23 cellular contexts compared by ENCODE assay signal in the genomic region with DNA sequence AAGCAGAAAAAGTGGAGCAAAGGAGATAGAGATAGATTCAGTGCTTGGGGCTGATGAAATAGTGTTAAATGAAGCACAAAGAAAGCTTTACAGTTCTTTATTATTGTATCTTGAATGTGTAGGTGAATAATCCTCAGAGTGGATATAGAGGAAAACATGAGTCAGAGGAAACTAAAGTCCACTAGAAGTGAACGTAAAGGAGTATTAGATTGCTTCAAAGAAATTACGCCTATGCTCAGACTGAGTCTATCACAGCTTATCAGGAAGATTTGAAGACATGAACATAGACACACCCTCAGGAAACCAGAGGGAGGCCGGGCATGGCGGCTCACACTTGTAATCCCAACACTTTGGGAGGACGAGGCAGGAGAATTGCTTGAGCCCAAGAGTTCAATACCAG. TPM values are rescaled to one million over a fixed set of nuclear protein-coding genes. Genes with fewer than 3 reads are reported as not detected.
"Had no signal": no experiment of that assay in that cellular context is flagged by ENCODE, and none has a peak within 500 bp of the region (broad histone marks: within the 10 kb centered on the region; RNA-seq: fewer than 3 reads in every experiment).

No MANE protein-coding gene starts in this region.

- H3K27me3 ChIP-seq: brain microvascular endothelial cell had no signal

- DNase-seq: activated CD4-positive, alpha-beta memory T cell treated with anti-CD3 and anti-CD28 coated beads for 36 hours; activated CD4-positive, alpha-beta T cell treated with anti-CD3 and anti-CD28 coated beads for 1 hour; activated CD4-positive, alpha-beta T cell treated with anti-CD3 and anti-CD28 coated beads, Interleukin-2, amount 10 ng/mL, durations not matched to agents 7 days and 5 days; activated CD8-positive, alpha-beta memory T cell treated with anti-CD3 and anti-CD28 coated beads for 24 hours; activated effector memory CD4-positive, alpha-beta T cell treated with anti-CD3 and anti-CD28 coated beads, Interleukin-2, amount 50 U/mL, for 16 hours; activated naive CD4-positive, alpha-beta T cell treated with Interleukin-2 at 50 U/mL for 16 hours; activated T-cell treated with anti-CD3 and anti-CD28 coated beads, Interleukin-2, amount 50 U/mL, for 4 hours; brain microvascular endothelial cell; cerebellar nuclear complex; MM.1S; NCI-H1105 treated with DMSO at 0.1 percent for 48 hours; NCI-H1436 treated with DMSO at 0.1 percent for 48 hours; NCI-H187; NCI-H2081 treated with DMSO at 0.1 percent for 48 hours; NCI-H526 treated with DMSO at 0.1 percent for 48 hours; NK-92 treated with Interleukin-12 subunit alpha and Interleukin-12 subunit beta, amount 100 ng/mL, for 24 hours; SIG-M5; T-helper 17 cell; T-helper 9 cell had no signal

- H3K27ac Mint-ChIP-seq: activated CD4-positive, alpha-beta memory T cell treated with anti-CD3 and anti-CD28 coated beads for 36 hours; activated CD4-positive, alpha-beta T cell treated with anti-CD3 and anti-CD28 coated beads, Interleukin-2, amount 10 ng/mL, durations not matched to agents 7 days and 5 days; activated naive CD8-positive, alpha-beta T cell; T-helper 17 cell; WTC11 had no signal

- H3K27me3 Mint-ChIP-seq: activated CD4-positive, alpha-beta T cell treated with anti-CD3 and anti-CD28 coated beads, Interleukin-2, amount 10 ng/mL, durations not matched to agents 7 days and 5 days had no signal

- H3K4me3 Mint-ChIP-seq: activated CD4-positive, alpha-beta memory T cell treated with anti-CD3 and anti-CD28 coated beads for 36 hours; activated CD4-positive, alpha-beta T cell treated with anti-CD3 and anti-CD28 coated beads, Interleukin-2, amount 10 ng/mL, durations not matched to agents 7 days and 5 days; activated naive CD8-positive, alpha-beta T cell; activated T-cell treated with anti-CD3 and anti-CD28 coated beads, Interleukin-2, amount 50 U/mL, for 4 hours; T-helper 17 cell; WTC11 had no signal

- H3K36me3 ChIP-seq: brain microvascular endothelial cell had no signal

- H3K4me1 Mint-ChIP-seq: activated CD4-positive, alpha-beta T cell treated with anti-CD3 and anti-CD28 coated beads, Interleukin-2, amount 10 ng/mL, durations not matched to agents 7 days and 5 days; T-helper 17 cell; WTC11 had no signal

- H3K27ac ChIP-seq: brain microvascular endothelial cell had no signal

- H3K9me3 Mint-ChIP-seq: activated CD4-positive, alpha-beta memory T cell treated with anti-CD3 and anti-CD28 coated beads for 36 hours; activated CD4-positive, alpha-beta T cell treated with anti-CD3 and anti-CD28 coated beads, Interleukin-2, amount 10 ng/mL, durations not matched to agents 7 days and 5 days; activated T-cell treated with anti-CD3 and anti-CD28 coated beads, Interleukin-2, amount 50 U/mL, for 4 hours; WTC11 had no signal

- H3K36me3 Mint-ChIP-seq: activated CD4-positive, alpha-beta memory T cell treated with anti-CD3 and anti-CD28 coated beads for 36 hours; activated naive CD8-positive, alpha-beta T cell; WTC11 had no signal

RNA-seq across cellular contexts. Expression of a gene that starts 50.3 kb away (rescaled TPM):
- total RNA-seq: activated CD4-positive, alpha-beta memory T cell treated with anti-CD3 and anti-CD28 coated beads for 36 hours; activated CD4-positive, alpha-beta T cell treated with anti-CD3 and anti-CD28 coated beads, Interleukin-2, amount 10 ng/mL, durations not matched to agents 7 days and 5 days; activated T-cell treated with anti-CD3 and anti-CD28 coated beads, Interleukin-2, amount 50 U/mL, for 4 hours; cardiac septum; NCI-H460; T-helper 17 cell; WTC11 had no signal
